Comparison of ENCODE assay signal across 19 cellular contexts in the genomic region with DNA sequence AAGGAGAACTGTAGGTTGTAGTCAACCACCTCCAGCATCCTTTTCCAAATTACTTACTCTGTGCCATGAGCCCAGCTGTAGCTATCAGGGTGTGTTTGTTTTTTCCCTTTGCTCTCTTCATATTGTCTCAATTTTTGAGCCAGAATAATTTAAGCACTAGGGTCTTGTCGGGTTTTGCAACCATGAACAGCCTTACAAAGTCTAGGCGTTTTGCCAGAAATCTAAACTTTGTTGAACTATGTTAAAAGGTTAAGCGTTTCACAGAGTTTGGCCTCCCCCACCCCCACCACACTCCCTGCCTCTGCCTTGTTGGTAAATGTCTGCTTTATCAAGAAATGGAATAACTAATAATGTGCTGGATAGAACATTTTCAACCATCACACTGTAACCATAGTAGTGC.
DNase-seq lines count a peak whose midpoint lies in the region; ATAC-seq, FAIRE-seq and TF ChIP-seq lines count a peak whose summit lies in the region.
"Had no signal": no experiment of that assay in that cellular context is flagged by ENCODE, and none has a peak within 500 bp of the region (broad histone marks: within the 10 kb centered on the region; RNA-seq: fewer than 3 reads in every experiment).

No MANE protein-coding gene starts in this region.

- FAIRE-seq in RCC 7860 (lab: Jason Lieb, UNC), result no peak
- FAIRE-seq: K562, small intestine had no signal

- no peaks in the 10 kb centered on the region for H4K20me1 ChIP-seq in hepatocyte (ENCODE audit: insufficient read depth, poor library complexity, severe bottlenecking)

- no peak for TF ChIP-seq POLR2A in gastrocnemius medialis (IDR thresholded peaks at IDR 0.05)

- DNase-seq in HCEC 1CT (peak; percentile 1), choroid plexus epithelial cell (ENCODE audit: low read depth) (peak; percentile 98), hepatocyte (ENCODE audit: low spot score) (peak; percentile 32), gastrocnemius medialis (no peak), RCC 7860 (ENCODE audit: low spot score) (no peak), UCSD-AML1 (lab: John Stamatoyannopoulos, UW; ENCODE audit: unreplicated experiment) (no peak), DMS 273 treated with DMSO at 0.1 percent for 48 hours (lab: John Stamatoyannopoulos, UW) (no peak)
- DNase-seq: amniotic stem cell, COR-L47, mesendoderm, NCI-H1105 treated with DMSO at 0.1 percent for 48 hours, small intestine, T-cell had no signal

- TF ChIP-seq CTCF in choroid plexus epithelial cell (conservative IDR thresholded peaks at IDR 0.05; ENCODE audit: low read depth, low read length) (no peak), hepatocyte (IDR thresholded peaks at IDR 0.05; ENCODE audit: poor library complexity) (no peak), gastrocnemius medialis (IDR thresholded peaks at IDR 0.05 in 4 of 5, conservative IDR thresholded peaks at IDR 0.05 in 1 of 5) (no peak)

- H3K79me2 ChIP-seq in hepatocyte, result no peaks in the 10 kb centered on the region

- H3K4me1 ChIP-seq in hepatocyte (ENCODE audit: insufficient read depth) (peaks cover 4% of the 10 kb centered on the region), gastrocnemius medialis (peaks cover 0 to 3% of the 10 kb centered on the region in 2 donors)
- H3K4me1 ChIP-seq: neural progenitor cell had no signal

- no peaks in the 10 kb centered on the region for H3K9me2 ChIP-seq in hepatocyte (replicated peaks; ENCODE audit: insufficient read depth)

- H3K9me3 ChIP-seq in hepatocyte (ENCODE audit: low read depth) (no peaks in the 10 kb centered on the region), gastrocnemius medialis (no peaks in the 10 kb centered on the region)

- H3K4me2 ChIP-seq in hepatocyte, result no peak overlapping the region
- H3K4me2 ChIP-seq: neural progenitor cell had no signal

- no peak overlapping the region for H3K27ac ChIP-seq in hepatocyte
- peak overlapping the region in 3 of 4 donors; percentile 23 to 54 (median 47) for H3K27ac ChIP-seq in gastrocnemius medialis
- H3K27ac ChIP-seq: neural progenitor cell had no signal

- H3K36me3 ChIP-seq in hepatocyte (replicated peaks; ENCODE audit: insufficient read depth, low read depth) (no peaks in the 10 kb centered on the region), gastrocnemius medialis (no peaks in the 10 kb centered on the region)
- H3K36me3 ChIP-seq: neural progenitor cell had no signal

- H3K4me3 ChIP-seq in choroid plexus epithelial cell (ENCODE audit: low read depth, low read length), result no peak overlapping the region
- H3K4me3 ChIP-seq in hepatocyte, result no peak overlapping the region
- no peak overlapping the region for H3K4me3 ChIP-seq in gastrocnemius medialis
- H3K4me3 ChIP-seq: K562, neural progenitor cell had no signal

- peak in 1 of 2 donors; percentile 42 for ATAC-seq in gastrocnemius medialis
- ATAC-seq in HG03159 (IDR thresholded peaks at IDR 0.05; ENCODE audit: unreplicated experiment), result no peak
- ATAC-seq: esophagus mucosa; HCT116; K562; stimulated activated memory B cell treated with anti-CD40 and anti-IgM and Interleukin-4, amounts not matched to agents 10 μg/mL and 1 μg/mL and 100 μg/mL, for 72 hours; T-cell had no signal

- WGBS in hepatocyte (ENCODE audit: low lambda C conversion rate, missing lambda C conversion rate), result 65% methylated on average over 3 of the region's 3 CpGs

- H3K27me3 ChIP-seq in hepatocyte (no peaks in the 10 kb centered on the region), gastrocnemius medialis (no peaks in the 10 kb centered on the region)
- H3K27me3 ChIP-seq: neural progenitor cell had no signal

- H2AFZ ChIP-seq in hepatocyte, result no peak overlapping the region
- H2AFZ ChIP-seq: neural progenitor cell had no signal

- intact Hi-C loops in gastrocnemius medialis (cut with DNase I; ENCODE audit: low total_unique reads), result no loop called here

- in situ Hi-C loops in gastrocnemius medialis (cut with MboI; ENCODE audit: low sequenced_read_pairs in 4 of 4), result no loop called here

Comparison
In these comparisons a context has a peak if more than half of its experiments do, and no peak if none do; other contexts are left out.
1. DNase-seq: peak in HCEC 1CT (single experiment), choroid plexus epithelial cell (single experiment) and hepatocyte (single experiment); none in gastrocnemius medialis (0 of 2), RCC 7860 (single experiment), UCSD-AML1 (single experiment) and DMS 273 treated with DMSO at 0.1 percent for 48 hours (single experiment).